ENCODE assay signal across 8 cellular contexts in genomic region chr10:66049335-66049734, GRCh38.
"Had no signal": no experiment of that assay in that cellular context is flagged by ENCODE, and none has a peak within 500 bp of the region (broad histone marks: within the 10 kb centered on the region; RNA-seq: fewer than 3 reads in every experiment).

No MANE protein-coding gene starts in this region.

- FAIRE-seq: G401.6, GM12878, GM12891, GM12892, GM18507, GM19239 had no signal

- ATAC-seq: GM12878 had no signal

- DNase-seq: GDM1, GF-D8 had no signal

- H3K4me3 ChIP-seq: GM12878 had no signal
